In the genomic region with DNA sequence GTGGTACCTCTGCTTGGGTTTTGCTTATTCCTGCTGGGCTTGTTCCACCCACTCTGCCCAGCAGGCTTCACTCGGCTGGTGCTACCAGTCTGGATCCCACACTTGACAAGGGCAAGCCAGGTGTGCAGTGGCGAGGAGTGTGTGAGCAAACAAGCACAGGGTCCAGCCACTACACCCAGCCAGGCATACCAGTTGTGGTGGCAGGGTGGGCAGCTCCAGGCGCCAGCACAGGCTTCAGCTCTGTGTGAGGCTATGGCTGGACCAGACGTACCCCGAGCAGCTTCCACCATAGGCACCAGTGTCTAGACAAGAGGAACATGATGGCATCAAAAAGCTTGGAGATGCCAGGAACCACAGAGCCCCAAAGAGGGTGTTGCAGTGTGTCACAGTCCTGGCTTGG, we compare ENCODE assay signal across 1 cellular context.
TF ChIP-seq lines count a peak whose summit lies in the region.

No MANE protein-coding gene starts in this region.

TF ChIP-seq in IMR-90, 13 proteins besides CTCF, POLR2A, EP300 and RAD21:
- TF ChIP-seq CHD1 (IDR thresholded peaks at IDR 0.05; ENCODE audit: low read depth, low read length) (no peak), MXI1 (IDR thresholded peaks at IDR 0.05; ENCODE audit: borderline replicate concordance, low read depth, low read length) (no peak), NFE2L2 (IDR thresholded peaks at IDR 0.05; ENCODE audit: low read depth, low read length) (no peak), RCOR1 (IDR thresholded peaks at IDR 0.05; ENCODE audit: insufficient replicate concordance, low read length) (no peak)
- TF ChIP-seq, protein P1, sequence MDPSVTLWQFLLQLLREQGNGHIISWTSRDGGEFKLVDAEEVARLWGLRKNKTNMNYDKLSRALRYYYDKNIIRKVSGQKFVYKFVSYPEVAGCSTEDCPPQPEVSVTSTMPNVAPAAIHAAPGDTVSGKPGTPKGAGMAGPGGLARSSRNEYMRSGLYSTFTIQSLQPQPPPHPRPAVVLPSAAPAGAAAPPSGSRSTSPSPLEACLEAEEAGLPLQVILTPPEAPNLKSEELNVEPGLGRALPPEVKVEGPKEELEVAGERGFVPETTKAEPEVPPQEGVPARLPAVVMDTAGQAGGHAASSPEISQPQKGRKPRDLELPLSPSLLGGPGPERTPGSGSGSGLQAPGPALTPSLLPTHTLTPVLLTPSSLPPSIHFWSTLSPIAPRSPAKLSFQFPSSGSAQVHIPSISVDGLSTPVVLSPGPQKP (IDR thresholded peaks at IDR 0.05; ENCODE audit: borderline replicate concordance, low read depth, low read length): no peak
- TF ChIP-seq, protein P2, sequence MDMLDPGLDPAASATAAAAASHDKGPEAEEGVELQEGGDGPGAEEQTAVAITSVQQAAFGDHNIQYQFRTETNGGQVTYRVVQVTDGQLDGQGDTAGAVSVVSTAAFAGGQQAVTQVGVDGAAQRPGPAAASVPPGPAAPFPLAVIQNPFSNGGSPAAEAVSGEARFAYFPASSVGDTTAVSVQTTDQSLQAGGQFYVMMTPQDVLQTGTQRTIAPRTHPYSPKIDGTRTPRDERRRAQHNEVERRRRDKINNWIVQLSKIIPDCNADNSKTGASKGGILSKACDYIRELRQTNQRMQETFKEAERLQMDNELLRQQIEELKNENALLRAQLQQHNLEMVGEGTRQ (IDR thresholded peaks at IDR 0.05; ENCODE audit: low read depth, low read length): no peak
TF ChIP-seq in IMR-90: peak in this region for 0.
